Comparison of ENCODE assay signal across 8 cellular contexts in the genomic region with DNA sequence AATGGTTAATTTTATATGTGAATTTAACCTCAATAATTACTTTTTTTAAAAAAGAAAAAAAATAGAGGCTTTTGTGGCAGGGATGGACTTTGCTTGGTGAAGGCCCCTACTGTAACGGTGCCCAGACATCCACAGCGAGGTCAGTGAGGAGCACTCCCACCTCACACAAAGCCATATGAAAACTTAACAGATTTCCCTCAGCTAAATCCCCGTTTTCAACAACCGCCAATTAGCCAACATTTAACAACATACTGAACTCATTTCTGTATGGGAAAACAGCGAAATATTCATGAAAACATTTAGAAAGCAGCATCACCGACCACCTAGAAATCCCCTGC. TPM values are rescaled to one million over a fixed set of nuclear protein-coding genes. Genes with fewer than 3 reads are reported as not detected.
A peak's percentile ranks its signal among the peaks of the same experiment; 100 is the strongest.
DNase-seq lines count a peak whose midpoint lies in the region; ATAC-seq and TF ChIP-seq lines count a peak whose summit lies in the region.

No MANE protein-coding gene starts in this region.

- no peaks in the 10 kb centered on the region for H3K4me1 ChIP-seq in prostate gland (replicated peaks)

- no peaks in the 10 kb centered on the region for H3K9me3 ChIP-seq in prostate gland

- no peak for TF ChIP-seq CTCF in NB4 (IDR thresholded peaks at IDR 0.05; ENCODE audit: low read depth, low read length)
- TF ChIP-seq CTCF in epithelial cell of proximal tubule (conservative IDR thresholded peaks at IDR 0.05; ENCODE audit: low read depth, low read length) = no peak
- no peak for TF ChIP-seq CTCF in prostate gland (IDR thresholded peaks at IDR 0.05)

- H3K27me3 ChIP-seq in prostate gland (replicated peaks; ENCODE audit: insufficient read depth) = no peaks in the 10 kb centered on the region

- DNase-seq in GM03348 (ENCODE audit: low spot score) = peak; percentile 16
- peak; percentile 38 for DNase-seq in NB4 (ENCODE audit: low read depth)
- DNase-seq in epithelial cell of proximal tubule (ENCODE audit: low read depth) = no peak
- no peak for DNase-seq in prostate gland (ENCODE audit: low spot score)
- DNase-seq in NOMO-1 treated with DMSO at 0.1 percent for 48 hours (lab: John Stamatoyannopoulos, UW; ENCODE audit: unreplicated experiment) = no peak
- DNase-seq in HuH-7 (ENCODE audit: low spot score) = no peak

- ATAC-seq in GM21825 (IDR thresholded peaks at IDR 0.05; ENCODE audit: unreplicated experiment) (peak; percentile 1), esophagus mucosa (no peak)

- under 1% methylated on average over 6 of the region's 6 CpGs for WGBS in prostate gland

- H3K36me3 ChIP-seq in prostate gland = no peaks in the 10 kb centered on the region

- no peak for TF ChIP-seq POLR2A in NB4 (IDR thresholded peaks at IDR 0.05; ENCODE audit: extremely low read depth, insufficient read length)
- no peak for TF ChIP-seq POLR2A in prostate gland (IDR thresholded peaks at IDR 0.05)

- peak overlapping the region; percentile 93 to 95 for H3K27ac ChIP-seq in prostate gland

- H3K4me3 ChIP-seq in NB4 (ENCODE audit: low read depth, low read length) = peak overlapping the region; percentile 87
- peak overlapping the region; percentile 80 for H3K4me3 ChIP-seq in epithelial cell of proximal tubule (ENCODE audit: low read depth, low read length)
- H3K4me3 ChIP-seq in prostate gland = peak overlapping the region; percentile 73 to 80

- intact Hi-C loops in prostate gland (cut with DNase I) = loop anchor here (5.0 kb wide), 1 partner anchor 339 kb away; a partner anchor contains a TSS

RNA-seq across cellular contexts. Expression of a gene that starts 0.6 kb away (rescaled TPM):
- total RNA-seq in epithelial cell of proximal tubule (153 and 166 TPM in 2 replicates), prostate gland (100 to 1,000 TPM; 128 to 171 TPM), esophagus mucosa (60.0 TPM)

Comparison
In these comparisons a context has a peak if more than half of its experiments do, and no peak if none do; other contexts are left out.
1. DNase-seq: peak in GM03348 (single experiment) and NB4 (single experiment); none in epithelial cell of proximal tubule (single experiment), prostate gland (single experiment), NOMO-1 treated with DMSO at 0.1 percent for 48 hours (single experiment) and HuH-7 (single experiment).
2. Peak in every context shown above with its lines, with median percentiles within 50 percentile points of each other: H3K4me3 ChIP-seq.